ENCODE assay signal across 22 cellular contexts in genomic region chr2:170017848-170018492, GRCh38.
DNase-seq lines count a peak whose midpoint lies in the region; ATAC-seq, FAIRE-seq and TF ChIP-seq lines count a peak whose summit lies in the region.
"Had no signal": no experiment of that assay in that cellular context is flagged by ENCODE, and none has a peak within 500 bp of the region (broad histone marks: within the 10 kb centered on the region; RNA-seq: fewer than 3 reads in every experiment).

No MANE protein-coding gene starts in this region.

- intact Hi-C loops in Right ventricle myocardium inferior (cut with DNase I) = no loop called here
- intact Hi-C loops in cardiac septum (cut with DNase I) = no loop called here
- intact Hi-C loops in uterus (cut with DNase I; ENCODE audit: low total_unique reads) = no loop called here

- ATAC-seq in Right ventricle myocardium inferior (peak; percentile 86), HG03280 (IDR thresholded peaks at IDR 0.05; ENCODE audit: unreplicated experiment) (no peak)
- ATAC-seq: activated CD8-positive, alpha-beta T cell treated with anti-CD3 and anti-CD28 coated beads for 36 hours had no signal

- H3K27me3 ChIP-seq in fibroblast of lung (ENCODE audit: control insufficient read depth, insufficient read depth, low read length) (no peaks in the 10 kb centered on the region), uterus (no peaks in the 10 kb centered on the region)
- H3K27me3 ChIP-seq: BLaER1, MG63, neural progenitor cell, spleen had no signal

- H3K4me3 ChIP-seq in fibroblast of lung (replicated peaks in 1 of 4; ENCODE audit: control extremely low read depth in 1 of 4, insufficient read depth in 1 of 4, low read depth in 3 of 4, low read length in 4 of 4) (no peak overlapping the region), uterus (no peak overlapping the region)
- H3K4me3 ChIP-seq: BLaER1, MG63, neural progenitor cell, spleen had no signal

- H3K4me2 ChIP-seq in fibroblast of lung (ENCODE audit: extremely low read depth, insufficient read depth, low read length) = no peak overlapping the region
- H3K4me2 ChIP-seq: BLaER1, neural progenitor cell had no signal

- DNase-seq in Right ventricle myocardium inferior (ENCODE audit: missing footprints) (no peak), cardiac septum (ENCODE audit: low spot score) (no peak), fibroblast of lung (ENCODE audit: low read depth in 2 of 2) (peak; percentile 36 to 48), uterus (peak; percentile 63 to 65), activated gamma-delta T cell treated with Interleukin-2 at 50 U/mL for 16 hours (no peak), AG08396 (ENCODE audit: low spot score) (no peak)
- DNase-seq: 8988T; activated CD8-positive, alpha-beta T cell treated with anti-CD3 and anti-CD28 coated beads for 36 hours; activated naive CD4-positive, alpha-beta T cell treated with Interleukin-2 at 50 U/mL for 16 hours; activated T-cell treated with anti-CD3 and anti-CD28 coated beads, Interleukin-2, amount 50 U/mL, for 1 hour; aorta; effector CD8-positive, alpha-beta T cell; MG63; NCI-H1417 treated with DMSO at 0.1 percent for 48 hours; NCI-H524; spleen; substantia nigra; T1000 had no signal

- no peaks in the 10 kb centered on the region for H3K79me2 ChIP-seq in fibroblast of lung (ENCODE audit: control insufficient read depth, insufficient read depth, low read length)

- no peak overlapping the region for H2AFZ ChIP-seq in fibroblast of lung (ENCODE audit: low read length)
- H2AFZ ChIP-seq: neural progenitor cell had no signal

- FAIRE-seq in islet of Langerhans (lab: Jason Lieb, UNC) = peak; percentile 69

- H3K4me1 ChIP-seq in fibroblast of lung (ENCODE audit: control insufficient read depth, extremely low read depth, insufficient read depth, low read length) (peaks cover 3% of the 10 kb centered on the region), uterus (no peaks in the 10 kb centered on the region)
- H3K4me1 ChIP-seq: BLaER1 had no signal

- H3K36me3 ChIP-seq in fibroblast of lung (ENCODE audit: control insufficient read depth, insufficient read depth, low read length) (peaks cover 2% of the 10 kb centered on the region), uterus (no peaks in the 10 kb centered on the region)
- H3K36me3 ChIP-seq: MG63 had no signal

- H3K9me3 ChIP-seq in fibroblast of lung (ENCODE audit: control insufficient read depth, insufficient read depth, low read depth, low read length) = no peaks in the 10 kb centered on the region
- H3K9me3 ChIP-seq in uterus = no peaks in the 10 kb centered on the region
- H3K9me3 ChIP-seq: BLaER1, MG63, spleen had no signal

- no peak for TF ChIP-seq CTCF in fibroblast of lung (conservative IDR thresholded peaks at IDR 0.05 in 1 of 2, IDR thresholded peaks at IDR 0.05 in 1 of 2; ENCODE audit: low read depth in 1 of 2, low read length in 2 of 2)
- TF ChIP-seq CTCF in uterus (IDR thresholded peaks at IDR 0.05) = no peak

- H3K9ac ChIP-seq in fibroblast of lung (ENCODE audit: insufficient read depth, low read length) = no peak overlapping the region
- H3K9ac ChIP-seq: BLaER1, neural progenitor cell had no signal

- no peaks in the 10 kb centered on the region for H4K20me1 ChIP-seq in fibroblast of lung (ENCODE audit: control insufficient read depth, extremely low read depth, insufficient read depth, low read length)
- H4K20me1 ChIP-seq: BLaER1 had no signal

- no peak for TF ChIP-seq POLR2A in uterus (IDR thresholded peaks at IDR 0.05)

- H3K27ac ChIP-seq in fibroblast of lung (ENCODE audit: insufficient read depth, low read length) (no peak overlapping the region), uterus (peak overlapping the region; percentile 1 to 42)
- H3K27ac ChIP-seq: BLaER1, neural progenitor cell had no signal

Comparison
In these comparisons a context has a peak if more than half of its experiments do, and no peak if none do; other contexts are left out.
1. DNase-seq: peak in fibroblast of lung (2 of 2) and uterus (2 of 2); none in Right ventricle myocardium inferior (single experiment), cardiac septum (single experiment), activated gamma-delta T cell treated with Interleukin-2 at 50 U/mL for 16 hours (single experiment) and AG08396 (single experiment).